Comparison of ENCODE assay signal across 13 cellular contexts in the genomic region with DNA sequence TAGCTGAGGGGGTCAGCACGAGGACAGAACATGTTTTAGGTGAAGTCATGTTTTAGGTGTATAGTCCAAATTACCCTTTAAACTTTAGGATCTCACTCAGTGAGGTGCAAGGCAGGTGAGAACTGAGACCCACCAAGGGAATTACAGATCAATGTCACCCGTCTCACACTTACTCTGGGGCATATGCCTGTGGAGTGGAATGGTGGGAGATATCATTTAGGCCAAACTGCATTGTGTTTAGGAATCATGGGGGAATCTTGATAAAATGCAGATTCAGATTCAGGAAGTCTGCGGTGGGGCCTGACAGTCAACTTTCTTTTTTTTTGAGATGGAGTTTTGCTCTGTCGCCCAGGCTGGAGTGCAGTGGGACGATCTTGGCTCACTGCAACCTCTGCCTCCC. TPM values are rescaled to one million over a fixed set of nuclear protein-coding genes. Genes with fewer than 3 reads are reported as not detected.
DNase-seq lines count a peak whose midpoint lies in the region; ATAC-seq and TF ChIP-seq lines count a peak whose summit lies in the region.
"Had no signal": no experiment of that assay in that cellular context is flagged by ENCODE, and none has a peak within 500 bp of the region (broad histone marks: within the 10 kb centered on the region; RNA-seq: fewer than 3 reads in every experiment).

No MANE protein-coding gene starts in this region.

- H4K91ac ChIP-seq in H9 (ENCODE audit: insufficient read length, low read depth, low read length), result no peak overlapping the region

- no peak overlapping the region for H4K8ac ChIP-seq in H9 (replicated peaks; ENCODE audit: insufficient read length, low read depth, low read length)
- H4K8ac ChIP-seq in mesendoderm (ENCODE audit: low read depth, low read length), result no peak overlapping the region

- H3K4me3 Mint-ChIP-seq in H9 (no peak overlapping the region), WTC11 (no peak overlapping the region)
- H3K4me3 Mint-ChIP-seq: CD4-positive, alpha-beta memory T cell had no signal

- no peaks in the 10 kb centered on the region for H3K79me2 ChIP-seq in H9 (ENCODE audit: insufficient read depth, low read length)
- no peaks in the 10 kb centered on the region for H3K79me2 ChIP-seq in mesendoderm (ENCODE audit: control insufficient read depth, insufficient read depth, low read length)

- H3K18ac ChIP-seq in H9 (ENCODE audit: insufficient read length, low read depth, low read length) (no peak overlapping the region), mesendoderm (ENCODE audit: low read length) (no peak overlapping the region)

- H3K9ac ChIP-seq in H9 (ENCODE audit: extremely low read depth, insufficient read length, low read length), result no peak overlapping the region
- no peak overlapping the region for H3K9ac ChIP-seq in mesendoderm (ENCODE audit: low read length)

- H2BK15ac ChIP-seq in H9 (ENCODE audit: low read depth, low read length), result no peak overlapping the region
- no peak overlapping the region for H2BK15ac ChIP-seq in mesendoderm (replicated peaks; ENCODE audit: low read depth)

- no peaks in the 10 kb centered on the region for H4K20me1 ChIP-seq in H9 (ENCODE audit: control insufficient read depth, insufficient read depth, insufficient read length)

- peaks cover 5% of the 10 kb centered on the region for H3K79me1 ChIP-seq in H9 (ENCODE audit: insufficient read depth, low read depth, low read length, poor library complexity, severe bottlenecking)
- H3K79me1 ChIP-seq in mesendoderm (ENCODE audit: low read length), result peaks cover 4% of the 10 kb centered on the region

- H3K4me1 ChIP-seq in H9 (ENCODE audit: insufficient read depth, low read length) (no peaks in the 10 kb centered on the region), mesendoderm (ENCODE audit: control insufficient read depth, low read depth, low read length) (peaks cover 3% of the 10 kb centered on the region), vagina (peaks cover 7% of the 10 kb centered on the region)

- H2BK120ac ChIP-seq in H9 (ENCODE audit: low read depth, low read length, poor library complexity, severe bottlenecking) (no peak overlapping the region), mesendoderm (ENCODE audit: low read depth, low read length) (no peak overlapping the region)

- H2BK5ac ChIP-seq in H9 (ENCODE audit: insufficient read length, low read length), result no peak overlapping the region
- H2BK5ac ChIP-seq in mesendoderm (ENCODE audit: low read length), result no peak overlapping the region

- H3K14ac ChIP-seq in H9 (ENCODE audit: insufficient read depth, low read length), result no peak overlapping the region

- H3K4me2 ChIP-seq in H9 (ENCODE audit: insufficient read depth, insufficient read length, low read length) (no peak overlapping the region), mesendoderm (ENCODE audit: low read length) (no peak overlapping the region)

- ATAC-seq in WTC11 (no peak), HG03442 (IDR thresholded peaks at IDR 0.05; ENCODE audit: unreplicated experiment) (no peak)

- H3K27me3 ChIP-seq in H9 (ENCODE audit: insufficient read depth, low read length), result no peaks in the 10 kb centered on the region
- no peaks in the 10 kb centered on the region for H3K27me3 ChIP-seq in mesendoderm (ENCODE audit: insufficient read depth, low read length, poor library complexity)
- H3K27me3 ChIP-seq in vagina, result no peaks in the 10 kb centered on the region

- no peak overlapping the region for H4K5ac ChIP-seq in H9 (ENCODE audit: insufficient read length, low read depth, low read length)
- no peak overlapping the region for H4K5ac ChIP-seq in mesendoderm (ENCODE audit: low read length)

- peak overlapping the region in 2 of 3 experiments; percentile 69 to 86; a peak in 2 of 7 replicates for H3K27ac Mint-ChIP-seq in H9
- H3K27ac Mint-ChIP-seq in WTC11, result peak overlapping the region; percentile 77; the same call in 1 of the 2 replicates
- H3K27ac Mint-ChIP-seq: CD4-positive, alpha-beta memory T cell had no signal

- no peaks in the 10 kb centered on the region for H3K23me2 ChIP-seq in H9 (ENCODE audit: insufficient read length, low read depth, low read length, poor library complexity, severe bottlenecking)

- H2BK12ac ChIP-seq in H9 (ENCODE audit: insufficient read length, low read depth, low read length), result no peak overlapping the region

- H3K27me3 Mint-ChIP-seq in H9 (ENCODE audit: low read depth), result no peaks in the 10 kb centered on the region
- no peaks in the 10 kb centered on the region for H3K27me3 Mint-ChIP-seq in WTC11 (ENCODE audit: low read depth)
- H3K27me3 Mint-ChIP-seq: CD4-positive, alpha-beta memory T cell had no signal

- H3K4me1 Mint-ChIP-seq in H9, result peaks cover 7 to 9% of the 10 kb centered on the region in 2 experiments
- H3K4me1 Mint-ChIP-seq in WTC11, result peaks cover 10% of the 10 kb centered on the region

- CTCF ChIA-PET in WTC11 (lab: Charles Lee), result no interaction called here

- no peak overlapping the region for H3K56ac ChIP-seq in H9 (ENCODE audit: insufficient read length, low read depth, low read length)
- H3K56ac ChIP-seq in mesendoderm (ENCODE audit: low read length), result no peak overlapping the region

- no peak overlapping the region for H3K27ac ChIP-seq in H9 (ENCODE audit: insufficient read length, low read depth, low read length)
- H3K27ac ChIP-seq in mesendoderm (ENCODE audit: low read depth, low read length), result peak overlapping the region; percentile 65
- no peak overlapping the region for H3K27ac ChIP-seq in vagina

- no peak overlapping the region for H2AFZ ChIP-seq in H9 (ENCODE audit: low read length)

- H3K9me3 Mint-ChIP-seq in H9 (no peaks in the 10 kb centered on the region), WTC11 (no peaks in the 10 kb centered on the region)
- H3K9me3 Mint-ChIP-seq: CD4-positive, alpha-beta memory T cell had no signal

- no peak overlapping the region for H2AK5ac ChIP-seq in H9 (ENCODE audit: insufficient read length, low read length)
- H2AK5ac ChIP-seq in mesendoderm (ENCODE audit: low read length), result no peak overlapping the region

- intact Hi-C loops in vagina (cut with DNase I), result no loop called here

- H3K23ac ChIP-seq in H9 (ENCODE audit: insufficient read length, low read depth, low read length), result no peak overlapping the region
- no peak overlapping the region for H3K23ac ChIP-seq in mesendoderm (ENCODE audit: low read length)

- no peak overlapping the region for H3T11ph ChIP-seq in H9 (ENCODE audit: low read length)

- POLR2A ChIA-PET in WTC11 (lab: Charles Lee), result no interaction called here

- H3K9me3 ChIP-seq in H9 (ENCODE audit: control insufficient read depth, low read depth, low read length) (no peaks in the 10 kb centered on the region), vagina (no peaks in the 10 kb centered on the region)

- H3K4me3 ChIP-seq in mesendoderm (ENCODE audit: low read length) (no peak overlapping the region), vagina (no peak overlapping the region)

- TF ChIP-seq CTCF in H9 (conservative IDR thresholded peaks at IDR 0.05), result no peak
- no peak for TF ChIP-seq CTCF in WTC11 (IDR thresholded peaks at IDR 0.05)
- TF ChIP-seq CTCF in vagina (IDR thresholded peaks at IDR 0.05), result no peak

- H3K4ac ChIP-seq in H9 (ENCODE audit: low read depth, low read length), result no peak overlapping the region
- no peak overlapping the region for H3K4ac ChIP-seq in mesendoderm (ENCODE audit: low read depth, low read length)

- H3K36me3 Mint-ChIP-seq in H9 (ENCODE audit: insufficient read depth in 1 of 3, low read depth in 3 of 3) (peaks cover 6 to 20% (median 17%) of the 10 kb centered on the region in 3 experiments; a peak in 6 of 7 replicates), WTC11 (peaks cover 11% of the 10 kb centered on the region)

- no peak overlapping the region for H2BK20ac ChIP-seq in H9 (ENCODE audit: low read depth, low read length, poor library complexity, severe bottlenecking)

- H3K36me3 ChIP-seq in mesendoderm (ENCODE audit: control insufficient read depth, insufficient read depth, low read length) (no peaks in the 10 kb centered on the region), vagina (no peaks in the 10 kb centered on the region)

- WGBS in H9 (ENCODE audit: extremely low coverage, insufficient read length, low lambda C conversion rate), result no CpG with 5 or more reads among the region's 5 CpGs
- WGBS in mesendoderm (ENCODE audit: extremely low coverage, insufficient coverage, low lambda C conversion rate), result no CpG with 5 or more reads among the region's 5 CpGs

- no peak for DNase-seq in H9
- DNase-seq in WTC11 (ENCODE audit: low spot score), result no peak
- DNase-seq in mesendoderm, result peak; percentile 70
- DNase-seq in vagina (ENCODE audit: extremely low spot score in 2 of 2), result no peak
- no peak for DNase-seq in putamen (ENCODE audit: low spot score)
- DNase-seq: C1 segment of cervical spinal cord; CD4-positive, alpha-beta memory T cell; COR-L47; DMS153; DND-41; H7 had no signal

- TF ChIP-seq POLR2A in vagina (IDR thresholded peaks at IDR 0.05), result no peak

TF ChIP-seq in WTC11, 78 proteins besides CTCF, POLR2A, EP300 and RAD21:
- no peak for TF ChIP-seq ZBTB21 (CRISPR knock-in tag; IDR thresholded peaks at IDR 0.05; ENCODE audit: borderline replicate concordance)
- no peak for TF ChIP-seq USF2 (CRISPR knock-in tag; IDR thresholded peaks at IDR 0.05)

RNA-seq across cellular contexts. Expression of gene FBXW8, which starts 17.8 kb away (rescaled TPM):
- total RNA-seq in H9 (2021) (14.9 and 15.3 TPM in 2 replicates), WTC11 (2021) (15.6 to 18.5 TPM (median 18.0 TPM) in 3 replicates), vagina (13.8 TPM)
- polyA plus RNA-seq in mesendoderm (2013, experiment 1 of 2), result 7.6 TPM
- 7.6 TPM for polyA plus RNA-seq in mesendoderm (2013, experiment 2 of 2)

RNA-seq across cellular contexts. Expression of gene HRK, which starts 47.3 kb away (rescaled TPM):
- total RNA-seq in H9 (2021) (2.5 and 2.6 TPM in 2 replicates), WTC11 (2021) (1.4 to 3.5 TPM (median 1.6 TPM) in 3 replicates), vagina (not detected)
- 0.59 TPM for polyA plus RNA-seq in mesendoderm (2013, experiment 1 of 2)
- 0.62 TPM for polyA plus RNA-seq in mesendoderm (2013, experiment 2 of 2)
- total RNA-seq: CD4-positive, alpha-beta memory T cell had no signal
- polyA plus RNA-seq: BJ had no signal
